11 cellular contexts compared by ENCODE assay signal in genomic region chr6:109867009-109867969, GRCh38.
DNase-seq lines count a peak whose midpoint lies in the region; ATAC-seq and TF ChIP-seq lines count a peak whose summit lies in the region.
"Had no signal": no experiment of that assay in that cellular context is flagged by ENCODE, and none has a peak within 500 bp of the region (broad histone marks: within the 10 kb centered on the region; RNA-seq: fewer than 3 reads in every experiment).

No MANE protein-coding gene starts in this region.

- WGBS in endodermal cell (ENCODE audit: insufficient coverage in 1 of 2, insufficient read length in 1 of 2), 2 experiments: 73 to 94% methylated on average over 2 to 6 of the region's 7 CpGs
- WGBS in lower leg skin, 2 donors: 21 to 24% methylated on average over 7 of the region's 7 CpGs
- WGBS in mammary epithelial cell (ENCODE audit: low coverage, missing lambda C conversion rate): 32% methylated on average over 6 of the region's 7 CpGs

- H3K79me2 ChIP-seq in mammary epithelial cell (ENCODE audit: insufficient read depth, low read length): no peaks in the 10 kb centered on the region

- no peaks in the 10 kb centered on the region for H3K27me3 ChIP-seq in endodermal cell (ENCODE audit: control insufficient read depth, insufficient read depth, low read length, poor library complexity, severe bottlenecking)
- H3K27me3 ChIP-seq in mammary epithelial cell (ENCODE audit: insufficient read depth, low read length): no peaks in the 10 kb centered on the region

- CTCF ChIA-PET in mammary epithelial cell (lab: Charles Lee; ENCODE audit: low non-redundant PET): interaction anchor here (0.6 kb wide), 1 partner anchor 145 kb away, joined by 6 read pairs; no protein-coding TSS in a partner anchor

- H3K4me3 ChIP-seq in endodermal cell (ENCODE audit: low read length): no peak overlapping the region
- H3K4me3 ChIP-seq in lower leg skin (ENCODE audit: low read depth, poor library complexity, severe bottlenecking): no peak overlapping the region
- H3K4me3 ChIP-seq in mammary epithelial cell (replicated peaks in 1 of 3; ENCODE audit: insufficient read depth in 1 of 3, low read depth in 2 of 3, low read length in 3 of 3): no peak overlapping the region

- H3K27me3 Mint-ChIP-seq in endodermal cell (ENCODE audit: insufficient read depth): peaks cover 20% of the 10 kb centered on the region
- H3K27me3 Mint-ChIP-seq: activated CD4-positive, alpha-beta T cell treated with anti-CD3 and anti-CD28 coated beads for 36 hours had no signal

- peaks cover 32% of the 10 kb centered on the region for H3K9me3 ChIP-seq in endodermal cell (ENCODE audit: control insufficient read depth, low read length)
- no peaks in the 10 kb centered on the region for H3K9me3 ChIP-seq in mammary epithelial cell (replicated peaks; ENCODE audit: insufficient read depth, low read length)

- ATAC-seq in GM18517 (IDR thresholded peaks at IDR 0.05; ENCODE audit: unreplicated experiment): no peak
- ATAC-seq: activated CD4-positive, alpha-beta T cell treated with anti-CD3 and anti-CD28 coated beads for 36 hours had no signal

- peaks cover 26% of the 10 kb centered on the region for H3K9me3 Mint-ChIP-seq in endodermal cell

- TF ChIP-seq POLR2A in lower leg skin (IDR thresholded peaks at IDR 0.05): no peak

- TF ChIP-seq CTCF in endodermal cell (conservative IDR thresholded peaks at IDR 0.05) (no peak), lower leg skin (IDR thresholded peaks at IDR 0.05) (no peak), mammary epithelial cell (conservative IDR thresholded peaks at IDR 0.05 in 1 of 2, IDR thresholded peaks at IDR 0.05 in 1 of 2; ENCODE audit: extremely low read depth in 1 of 2, insufficient read depth in 1 of 2, low read depth in 1 of 2, low read length in 2 of 2) (no peak)

- no peak overlapping the region for H2AFZ ChIP-seq in mammary epithelial cell (ENCODE audit: low read depth, low read length)

- in situ Hi-C loops in mammary epithelial cell (cut with MboI; ENCODE audit: low sequenced_read_pairs in 2 of 2): no loop called here

- BruUV-seq in mammary epithelial cell (replicated peaks; lab: Mats Ljungman, UMichigan): no TSS peak

- H3K4me1 ChIP-seq in endodermal cell (ENCODE audit: control insufficient read depth, insufficient read depth, low read length) (peaks cover 21% of the 10 kb centered on the region), mammary epithelial cell (ENCODE audit: insufficient read depth, low read length) (no peaks in the 10 kb centered on the region)

- dilution Hi-C loops in mammary epithelial cell (cut with HindIII; ENCODE audit: low sequenced_read_pairs): no loop called here

- H3K9ac ChIP-seq in endodermal cell (ENCODE audit: extremely low read depth, low read length, poor library complexity, severe bottlenecking) (no peak overlapping the region), mammary epithelial cell (ENCODE audit: insufficient read depth, low read length) (no peak overlapping the region)

- peak; percentile 24 for DNase-seq in NCI-H2227 (lab: John Stamatoyannopoulos, UW; ENCODE audit: unreplicated experiment)
- DNase-seq in NCI-H2227 treated with DMSO at 0.1 percent for 48 hours (lab: John Stamatoyannopoulos, UW): no peak
- DNase-seq in endodermal cell: peak; percentile 82
- DNase-seq in lower leg skin (ENCODE audit: low spot score in 2 of 2): peak; percentile 50 to 85
- no peak for DNase-seq in NCI-H446 treated with DMSO at 0.1 percent for 48 hours (lab: John Stamatoyannopoulos, UW)
- DNase-seq in mammary epithelial cell: no peak
- DNase-seq: activated CD4-positive, alpha-beta T cell treated with anti-CD3 and anti-CD28 coated beads for 36 hours; NCI-H1105 treated with DMSO at 0.1 percent for 48 hours; RPMI8226 had no signal

- intact Hi-C loops in lower leg skin (cut with DNase I; ENCODE audit: low total_unique reads): no loop called here
- intact Hi-C loops in mammary epithelial cell (cut with micrococcal nuclease): no loop called here

- H3K27ac ChIP-seq in endodermal cell (ENCODE audit: low read depth, low read length) (no peak overlapping the region), temporal lobe (ENCODE audit: low read depth, low read length) (peak overlapping the region; percentile 44), mammary epithelial cell (ENCODE audit: insufficient read depth, low read depth, low read length) (no peak overlapping the region)

- H4K20me1 ChIP-seq in mammary epithelial cell (ENCODE audit: insufficient read depth, low read length): no peaks in the 10 kb centered on the region

- H3K27ac Mint-ChIP-seq in endodermal cell: no peak overlapping the region
- H3K27ac Mint-ChIP-seq: activated CD4-positive, alpha-beta T cell treated with anti-CD3 and anti-CD28 coated beads for 36 hours had no signal

- no peak overlapping the region for H3K4me2 ChIP-seq in mammary epithelial cell (ENCODE audit: insufficient read depth, low read depth, low read length)

- H3K36me3 ChIP-seq in endodermal cell (ENCODE audit: control insufficient read depth, insufficient read depth, low read length) (no peaks in the 10 kb centered on the region), mammary epithelial cell (ENCODE audit: insufficient read depth, low read length) (no peaks in the 10 kb centered on the region)

- H3K4me1 Mint-ChIP-seq in endodermal cell: peaks cover 44% of the 10 kb centered on the region
- H3K4me1 Mint-ChIP-seq: activated CD4-positive, alpha-beta T cell treated with anti-CD3 and anti-CD28 coated beads for 36 hours had no signal

- H3K36me3 Mint-ChIP-seq in endodermal cell (ENCODE audit: low read depth): peaks cover 3% of the 10 kb centered on the region

- no peak overlapping the region for H3K4me3 Mint-ChIP-seq in endodermal cell
- H3K4me3 Mint-ChIP-seq: activated CD4-positive, alpha-beta T cell treated with anti-CD3 and anti-CD28 coated beads for 36 hours had no signal

Comparison
In these comparisons a context has a peak if more than half of its experiments do, and no peak if none do; other contexts are left out.
1. DNase-seq: peak in NCI-H2227 (single experiment), endodermal cell (single experiment) and lower leg skin (2 of 2); none in NCI-H2227 treated with DMSO at 0.1 percent for 48 hours (single experiment), NCI-H446 treated with DMSO at 0.1 percent for 48 hours (single experiment) and mammary epithelial cell (single experiment).